In the genomic region with DNA sequence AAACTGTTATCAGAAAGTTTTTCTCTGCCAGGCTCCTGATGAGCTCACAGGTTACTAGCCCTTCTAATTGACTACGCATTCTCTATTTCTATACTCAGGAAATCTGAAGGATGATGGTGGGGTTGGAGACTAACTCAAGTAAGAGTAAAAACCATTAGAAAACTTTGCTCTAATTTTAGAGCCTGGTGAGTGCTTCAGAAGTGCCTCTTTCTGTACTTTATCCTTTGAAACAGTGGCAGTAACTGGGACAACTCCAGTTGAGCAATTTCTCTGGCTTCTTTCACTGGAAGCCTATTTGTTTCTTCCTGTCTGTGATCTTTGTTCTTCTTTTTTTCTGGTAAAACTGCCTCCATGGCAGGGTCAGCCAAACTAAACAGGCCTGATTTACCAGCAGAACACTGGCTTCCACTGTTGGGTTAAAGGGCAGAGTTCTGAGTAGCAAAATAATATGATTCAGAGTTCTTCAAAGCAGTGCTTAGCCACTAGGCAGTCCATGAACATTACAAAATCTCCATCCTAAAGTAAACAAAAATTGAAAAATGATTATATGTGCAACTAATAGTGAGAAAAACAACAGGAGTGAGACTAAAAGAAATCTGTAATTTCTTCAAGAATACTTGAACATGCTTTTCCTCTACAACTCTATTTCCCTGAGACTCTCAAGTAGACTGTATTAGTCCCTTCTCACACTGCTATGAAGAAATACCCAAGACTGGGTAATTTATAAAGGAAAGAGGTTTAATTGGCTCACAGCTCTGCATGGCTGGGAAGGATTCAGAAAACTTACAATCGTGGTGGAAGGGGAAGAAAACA, we compare ENCODE assay signal across 12 cellular contexts.
DNase-seq lines count a peak whose midpoint lies in the region; ATAC-seq and TF ChIP-seq lines count a peak whose summit lies in the region.
"Had no signal": no experiment of that assay in that cellular context is flagged by ENCODE, and none has a peak within 500 bp of the region (broad histone marks: within the 10 kb centered on the region; RNA-seq: fewer than 3 reads in every experiment).

No MANE protein-coding gene starts in this region.

- TF ChIP-seq CTCF in choroid plexus epithelial cell (conservative IDR thresholded peaks at IDR 0.05; ENCODE audit: low read depth, low read length): no peak

- in situ Hi-C loops in G401 (cut with HindIII; ENCODE audit: low sequenced_read_pairs): no loop called here

- ATAC-seq in GM18909 (IDR thresholded peaks at IDR 0.05; ENCODE audit: poor library complexity, unreplicated experiment): no peak
- ATAC-seq in GM21717 (IDR thresholded peaks at IDR 0.05; ENCODE audit: unreplicated experiment): no peak

- DNase-seq in G401 (ENCODE audit: low spot score): peak; percentile 23
- peak; percentile 99 for DNase-seq in choroid plexus epithelial cell (ENCODE audit: low read depth)
- DNase-seq in kidney tubule cell (ENCODE audit: low spot score): peak; percentile 7
- DNase-seq in cerebellar nuclear complex (lab: John Stamatoyannopoulos, UW): no peak
- DNase-seq in A172 (ENCODE audit: low spot score): no peak
- DNase-seq: activated T-cell treated with anti-CD3 and anti-CD28 coated beads, Interleukin-2, amount 50 U/mL, for 1 hour; NCI-H187; SJCRH30 had no signal

- H3K4me3 ChIP-seq in choroid plexus epithelial cell (ENCODE audit: low read depth, low read length) (no peak overlapping the region), skeletal muscle satellite cell (ENCODE audit: low read length) (no peak overlapping the region)
- H3K4me3 ChIP-seq: prostate gland, SJCRH30 had no signal

- no peaks in the 10 kb centered on the region for H3K36me3 ChIP-seq in skeletal muscle satellite cell (ENCODE audit: insufficient read depth, low read length)
- H3K36me3 ChIP-seq: prostate gland, SJCRH30 had no signal

- H3K4me1 ChIP-seq in skeletal muscle satellite cell (ENCODE audit: control insufficient read depth, insufficient read depth, low read length): peaks cover 36% of the 10 kb centered on the region
- H3K4me1 ChIP-seq: prostate gland, SJCRH30 had no signal

- H3K27me3 ChIP-seq in skeletal muscle satellite cell (ENCODE audit: control insufficient read depth, insufficient read depth, low read length): no peaks in the 10 kb centered on the region
- H3K27me3 ChIP-seq: SJCRH30 had no signal

- H3K4me2 ChIP-seq in skeletal muscle satellite cell (ENCODE audit: low read length): peak overlapping the region; percentile 58

- peak overlapping the region; percentile 43 for H3K9ac ChIP-seq in skeletal muscle satellite cell (ENCODE audit: low read depth, low read length)

- H3K9me3 ChIP-seq in skeletal muscle satellite cell (replicated peaks; ENCODE audit: low read length): no peaks in the 10 kb centered on the region
- H3K9me3 ChIP-seq: prostate gland, SJCRH30 had no signal

Comparison
In these comparisons a context has a peak if more than half of its experiments do, and no peak if none do; other contexts are left out.
1. DNase-seq: peak in G401 (single experiment), choroid plexus epithelial cell (single experiment) and kidney tubule cell (single experiment); none in cerebellar nuclear complex (0 of 2) and A172 (single experiment).